Comparison of ENCODE assay signal across 9 cellular contexts in the genomic region with DNA sequence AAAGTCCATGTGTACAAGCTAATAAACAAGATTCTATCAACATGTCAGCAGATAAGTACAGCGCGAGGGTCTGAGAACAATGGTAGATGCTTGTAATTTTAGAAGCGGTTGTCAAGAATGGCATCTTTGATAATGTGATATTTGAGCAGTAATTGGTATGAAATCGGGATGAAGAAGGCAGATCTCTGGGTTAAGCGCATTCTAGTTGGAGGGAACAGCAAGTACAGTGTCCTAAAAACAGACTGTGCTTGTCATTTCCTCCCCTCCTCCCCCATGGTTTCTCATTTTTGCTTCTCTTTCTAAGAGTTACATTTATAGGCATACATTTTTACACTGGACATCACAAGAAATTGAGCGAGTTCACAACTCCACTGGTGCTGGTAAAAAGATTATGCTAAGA. TPM values are rescaled to one million over a fixed set of nuclear protein-coding genes. Genes with fewer than 3 reads are reported as not detected.
A peak's percentile ranks its signal among the peaks of the same experiment; 100 is the strongest.
DNase-seq lines count a peak whose midpoint lies in the region; ATAC-seq and TF ChIP-seq lines count a peak whose summit lies in the region.
"Had no signal": no experiment of that assay in that cellular context is flagged by ENCODE, and none has a peak within 500 bp of the region (broad histone marks: within the 10 kb centered on the region; RNA-seq: fewer than 3 reads in every experiment).

No MANE protein-coding gene starts in this region.

- peak overlapping the region; percentile 88 to 97 (median 97) for H3K27ac Mint-ChIP-seq in IgD-negative memory B cell
- H3K27ac Mint-ChIP-seq in activated T-helper 1 cell treated with anti-CD3 and anti-CD28 coated beads, Interleukin-12 subunit alpha, Interleukin-12 subunit beta, Interleukin-2, Interleukin-4 antibody, amounts not matched to agents 30 ng/mL and 10 ng/mL and 1 ng/mL, durations not matched to agents 14 hours and 24 hours and 36 hours = peak overlapping the region; percentile 98
- peak overlapping the region; percentile 97 for H3K27ac Mint-ChIP-seq in stimulated activated naive B cell treated with anti-CD40 and anti-IgM and Interleukin-4, amounts not matched to agents 10 μg/mL and 1 μg/mL and 100 μg/mL, for 72 hours
- H3K27ac Mint-ChIP-seq: neural progenitor cell had no signal

- intact Hi-C loops in activated T-helper 1 cell treated with anti-CD3 and anti-CD28 coated beads, Interleukin-12 subunit alpha, Interleukin-12 subunit beta, Interleukin-2, Interleukin-4 antibody, amounts not matched to agents 30 ng/mL and 10 ng/mL and 1 ng/mL, durations not matched to agents 14 hours and 24 hours and 36 hours (cut with micrococcal nuclease) = loop anchor here (10.0 kb wide), 1 partner anchor 1345 kb away; no protein-coding TSS in a partner anchor
- intact Hi-C loops in right cardiac atrium (cut with DNase I) = no loop called here

- peak overlapping the region; percentile 88 for H3K27ac ChIP-seq in right cardiac atrium (ENCODE audit: low read length)

- H3K27me3 Mint-ChIP-seq in IgD-negative memory B cell = no peaks in the 10 kb centered on the region
- H3K27me3 Mint-ChIP-seq in activated T-helper 1 cell treated with anti-CD3 and anti-CD28 coated beads, Interleukin-12 subunit alpha, Interleukin-12 subunit beta, Interleukin-2, Interleukin-4 antibody, amounts not matched to agents 30 ng/mL and 10 ng/mL and 1 ng/mL, durations not matched to agents 14 hours and 24 hours and 36 hours (ENCODE audit: insufficient read depth) = no peaks in the 10 kb centered on the region
- no peaks in the 10 kb centered on the region for H3K27me3 Mint-ChIP-seq in stimulated activated naive B cell treated with anti-CD40 and anti-IgM and Interleukin-4, amounts not matched to agents 10 μg/mL and 1 μg/mL and 100 μg/mL, for 72 hours

- H3K36me3 Mint-ChIP-seq in IgD-negative memory B cell = peaks cover 6% of the 10 kb centered on the region
- peaks cover 47% of the 10 kb centered on the region for H3K36me3 Mint-ChIP-seq in activated T-helper 1 cell treated with anti-CD3 and anti-CD28 coated beads, Interleukin-12 subunit alpha, Interleukin-12 subunit beta, Interleukin-2, Interleukin-4 antibody, amounts not matched to agents 30 ng/mL and 10 ng/mL and 1 ng/mL, durations not matched to agents 14 hours and 24 hours and 36 hours (ENCODE audit: low read depth)
- peaks cover 19 to 40% of the 10 kb centered on the region in 2 donors for H3K36me3 Mint-ChIP-seq in stimulated activated naive B cell treated with anti-CD40 and anti-IgM and Interleukin-4, amounts not matched to agents 10 μg/mL and 1 μg/mL and 100 μg/mL, for 72 hours

- peaks cover 34% of the 10 kb centered on the region for H3K4me1 ChIP-seq in right cardiac atrium (ENCODE audit: control insufficient read depth, insufficient read depth, low read length)

- H3K9me3 Mint-ChIP-seq in IgD-negative memory B cell = no peaks in the 10 kb centered on the region
- no peaks in the 10 kb centered on the region for H3K9me3 Mint-ChIP-seq in activated T-helper 1 cell treated with anti-CD3 and anti-CD28 coated beads, Interleukin-12 subunit alpha, Interleukin-12 subunit beta, Interleukin-2, Interleukin-4 antibody, amounts not matched to agents 30 ng/mL and 10 ng/mL and 1 ng/mL, durations not matched to agents 14 hours and 24 hours and 36 hours
- H3K9me3 Mint-ChIP-seq in stimulated activated naive B cell treated with anti-CD40 and anti-IgM and Interleukin-4, amounts not matched to agents 10 μg/mL and 1 μg/mL and 100 μg/mL, for 72 hours = no peaks in the 10 kb centered on the region

- peak; percentile 34 to 37 for ATAC-seq in right cardiac atrium
- ATAC-seq in stimulated activated naive B cell treated with anti-CD40 and anti-IgM and Interleukin-4, amounts not matched to agents 10 μg/mL and 1 μg/mL and 100 μg/mL, for 72 hours (replicated peaks) = no peak

- peaks cover 61 to 82% (median 70%) of the 10 kb centered on the region in 3 donors for H3K4me1 Mint-ChIP-seq in IgD-negative memory B cell
- peaks cover 85% of the 10 kb centered on the region for H3K4me1 Mint-ChIP-seq in activated T-helper 1 cell treated with anti-CD3 and anti-CD28 coated beads, Interleukin-12 subunit alpha, Interleukin-12 subunit beta, Interleukin-2, Interleukin-4 antibody, amounts not matched to agents 30 ng/mL and 10 ng/mL and 1 ng/mL, durations not matched to agents 14 hours and 24 hours and 36 hours (ENCODE audit: low read depth)
- H3K4me1 Mint-ChIP-seq in stimulated activated naive B cell treated with anti-CD40 and anti-IgM and Interleukin-4, amounts not matched to agents 10 μg/mL and 1 μg/mL and 100 μg/mL, for 72 hours = peaks cover 47 to 83% of the 10 kb centered on the region in 2 donors

- no peak for DNase-seq in activated T-helper 1 cell treated with anti-CD3 and anti-CD28 coated beads, Interleukin-12 subunit alpha, Interleukin-12 subunit beta, Interleukin-2, Interleukin-4 antibody, amounts not matched to agents 30 ng/mL and 10 ng/mL and 1 ng/mL, durations not matched to agents 14 hours and 24 hours and 36 hours (ENCODE audit: low spot score)
- DNase-seq in right cardiac atrium (no peak), foreskin fibroblast (no peak), NCI-H1092 (lab: John Stamatoyannopoulos, UW) (no peak), H7 (no peak)
- no peak for DNase-seq in stimulated activated naive B cell treated with anti-CD40 and anti-IgM and Interleukin-4, amounts not matched to agents 10 μg/mL and 1 μg/mL and 100 μg/mL, for 72 hours
- DNase-seq in activated effector memory CD4-positive, alpha-beta T cell treated with Interleukin-2 at 50 U/mL for 16 hours = no peak

- WGBS in right cardiac atrium = 70% methylated on average over 6 of the region's 6 CpGs

- no peaks in the 10 kb centered on the region for H3K9me3 ChIP-seq in right cardiac atrium (ENCODE audit: control insufficient read depth, low read length)

- peak overlapping the region; percentile 34 to 91 (median 58) for H3K4me3 Mint-ChIP-seq in IgD-negative memory B cell
- peak overlapping the region; percentile 66 for H3K4me3 Mint-ChIP-seq in activated T-helper 1 cell treated with anti-CD3 and anti-CD28 coated beads, Interleukin-12 subunit alpha, Interleukin-12 subunit beta, Interleukin-2, Interleukin-4 antibody, amounts not matched to agents 30 ng/mL and 10 ng/mL and 1 ng/mL, durations not matched to agents 14 hours and 24 hours and 36 hours
- peak overlapping the region; percentile 35 to 42 for H3K4me3 Mint-ChIP-seq in stimulated activated naive B cell treated with anti-CD40 and anti-IgM and Interleukin-4, amounts not matched to agents 10 μg/mL and 1 μg/mL and 100 μg/mL, for 72 hours
- H3K4me3 Mint-ChIP-seq: neural progenitor cell had no signal

- no peaks in the 10 kb centered on the region for H3K27me3 ChIP-seq in right cardiac atrium (ENCODE audit: control insufficient read depth, insufficient read depth)
- no peaks in the 10 kb centered on the region for H3K27me3 ChIP-seq in H7 (ENCODE audit: control insufficient read depth, insufficient read depth, low read length)
- H3K27me3 ChIP-seq: neural progenitor cell had no signal

- H3K4me3 ChIP-seq in right cardiac atrium (ENCODE audit: low read length) (no peak overlapping the region), foreskin fibroblast (ENCODE audit: low read depth in 1 of 2, low read length in 2 of 2) (no peak overlapping the region), H7 (ENCODE audit: insufficient read depth, low read depth, low read length) (no peak overlapping the region)
- H3K4me3 ChIP-seq: neural progenitor cell had no signal

- H3K36me3 ChIP-seq in H7 (replicated peaks; ENCODE audit: control insufficient read depth, insufficient read depth, low read length) = peaks cover 3% of the 10 kb centered on the region
- H3K36me3 ChIP-seq: neural progenitor cell had no signal

- no peak for TF ChIP-seq CTCF in foreskin fibroblast (IDR thresholded peaks at IDR 0.05; ENCODE audit: low read depth, low read length)

RNA-seq across cellular contexts. Expression of a gene that starts 23.3 kb away (rescaled TPM):
- polyA plus RNA-seq in IgD-negative memory B cell (76.8 TPM), right cardiac atrium (77.7 TPM)
- total RNA-seq in activated T-helper 1 cell treated with anti-CD3 and anti-CD28 coated beads, Interleukin-12 subunit alpha, Interleukin-12 subunit beta, Interleukin-2, Interleukin-4 antibody, amounts not matched to agents 30 ng/mL and 10 ng/mL and 1 ng/mL, durations not matched to agents 14 hours and 24 hours and 36 hours = 58.2 and 59.6 TPM in 2 replicates
- 100 to 1,000 TPM; 196 to 255 (median 212) TPM for total RNA-seq in right cardiac atrium
- total RNA-seq in H7 (2014; rRNA removed; shearing (Covaris generic)) = 4.3 and 6.4 TPM in 2 replicates

Comparison
In these comparisons a context has a peak if more than half of its experiments do, and no peak if none do; other contexts are left out.
1. ATAC-seq: peak in right cardiac atrium (2 of 2); none in stimulated activated naive B cell treated with anti-CD40 and anti-IgM and Interleukin-4, amounts not matched to agents 10 μg/mL and 1 μg/mL and 100 μg/mL, for 72 hours (0 of 2).
2. Peak in every context shown above with its lines, with median percentiles within 50 percentile points of each other: H3K27ac Mint-ChIP-seq and H3K4me3 Mint-ChIP-seq.